8 cellular contexts compared by ENCODE assay signal in the genomic region with DNA sequence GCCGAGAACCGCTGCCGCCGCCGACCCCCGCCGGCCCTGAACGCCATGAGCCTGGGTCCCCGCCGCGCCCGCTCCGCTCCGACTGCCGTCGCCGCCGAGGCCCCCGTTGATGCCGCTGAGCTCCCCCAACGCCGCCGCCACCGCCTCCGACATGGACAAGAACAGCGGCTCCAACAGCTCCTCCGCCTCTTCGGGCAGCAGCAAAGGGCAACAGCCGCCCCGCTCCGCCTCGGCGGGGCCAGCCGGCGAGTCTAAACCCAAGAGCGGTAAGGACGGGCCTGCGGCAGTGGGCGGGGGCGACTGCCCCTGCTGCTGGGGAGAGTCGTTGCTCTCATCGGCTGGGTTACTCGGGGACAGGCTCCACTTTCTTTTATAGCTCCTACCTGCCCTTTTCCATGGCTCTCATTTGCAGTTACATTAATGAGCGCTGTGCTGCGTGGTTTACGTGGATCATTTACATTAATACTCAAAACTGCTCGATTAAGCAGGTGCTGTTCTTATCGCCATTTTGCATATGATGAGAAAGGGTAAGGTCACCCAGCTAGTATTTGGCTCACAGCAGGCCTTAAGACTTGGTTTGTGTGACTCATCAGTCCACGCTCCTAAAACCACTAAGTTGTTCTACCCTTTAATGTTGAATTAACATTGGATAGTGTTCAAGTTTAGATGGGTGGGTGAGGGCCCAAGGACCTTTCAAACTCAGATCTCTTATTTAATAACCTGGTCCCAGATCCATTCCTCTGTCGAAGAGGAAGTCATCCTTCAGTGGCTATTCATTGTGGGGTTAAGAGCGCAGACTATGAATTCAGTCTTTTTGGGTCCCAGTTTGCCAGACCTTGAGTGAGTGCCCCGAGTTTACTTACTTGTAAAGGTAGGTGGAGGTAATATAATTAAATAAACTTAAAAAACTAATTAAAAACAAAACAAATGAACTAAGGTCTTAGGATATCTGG. TPM values are rescaled to one million over a fixed set of nuclear protein-coding genes. Genes with fewer than 3 reads are reported as not detected.
DNase-seq lines count a peak whose midpoint lies in the region; ATAC-seq and TF ChIP-seq lines count a peak whose summit lies in the region.

No MANE protein-coding gene starts in this region.

- H3K4me3 ChIP-seq in SJSA1: peak overlapping the region; percentile 83
- peak overlapping the region; percentile 50 to 98 (median 92) for H3K4me3 ChIP-seq in heart right ventricle
- H3K4me3 ChIP-seq in retinal pigment epithelial cell (ENCODE audit: low read length): peak overlapping the region; percentile 96

- intact Hi-C loops in CD14-positive monocyte (cut with micrococcal nuclease): loop anchor here (5.0 kb wide), 2 partner anchors 38 to 42 kb away; partner anchors contain the start of gene DYNLL1 (in 2 of the 2)
- intact Hi-C loops in heart right ventricle (cut with DNase I): loop anchor here in 1 of 10 donors (5.0 kb wide), 1 partner anchor 38 kb away; the partner anchor contains the start of gene DYNLL1

- H3K27ac ChIP-seq in SJSA1: peak overlapping the region; percentile 52
- H3K27ac ChIP-seq in heart right ventricle: peak overlapping the region; percentile 71 to 99 (median 95)

- H3K9me3 ChIP-seq in SJSA1 (replicated peaks) (no peaks in the 10 kb centered on the region), heart right ventricle (no peaks in the 10 kb centered on the region)

- peaks cover 38% of the 10 kb centered on the region for H3K4me1 ChIP-seq in SJSA1 (replicated peaks)
- peaks cover 17 to 56% (median 47%) of the 10 kb centered on the region in 9 donors for H3K4me1 ChIP-seq in heart right ventricle

- H3K4me1 Mint-ChIP-seq in CD14-positive monocyte: peaks cover 52% of the 10 kb centered on the region

- DNase-seq in CD14-positive monocyte (ENCODE audit: low spot score) (no peak), HK-2 (ENCODE audit: unreplicated experiment) (peak; percentile 48), SJSA1 (ENCODE audit: low read depth in 1 of 2, low spot score in 2 of 2) (peak; percentile 50 to 63), heart right ventricle (peak; percentile 26 to 37), retinal pigment epithelial cell (ENCODE audit: low read depth) (peak; percentile 74), NCI-H2107 treated with DMSO at 0.1 percent for 48 hours (lab: John Stamatoyannopoulos, UW; ENCODE audit: unreplicated experiment) (no peak)
- DNase-seq in activated naive CD4-positive, alpha-beta T cell treated with anti-CD3 and anti-CD28 coated beads, Interleukin-2, amount 50 U/mL, for 72 hours (ENCODE audit: low spot score in 2 of 2): peak; percentile 61 to 66

- no peaks in the 10 kb centered on the region for H3K27me3 ChIP-seq in SJSA1 (replicated peaks)
- no peaks in the 10 kb centered on the region for H3K27me3 ChIP-seq in heart right ventricle

- peak overlapping the region; percentile 79 to 95 (median 93) for H3K27ac Mint-ChIP-seq in CD14-positive monocyte
- H3K27ac Mint-ChIP-seq in activated naive CD4-positive, alpha-beta T cell treated with anti-CD3 and anti-CD28 coated beads, Interleukin-2, amount 50 U/mL, for 72 hours: peak overlapping the region; percentile 98 to 100

- ATAC-seq in GM19395 (IDR thresholded peaks at IDR 0.05; ENCODE audit: unreplicated experiment) (peak; percentile 45), heart right ventricle (peak; percentile 13 to 55 (median 31))
- ATAC-seq in activated naive CD4-positive, alpha-beta T cell treated with anti-CD3 and anti-CD28 coated beads, Interleukin-2, amount 50 U/mL, for 72 hours: peak; percentile 68 to 86

- H3K27me3 Mint-ChIP-seq in CD14-positive monocyte (ENCODE audit: low read depth in 3 of 3): no peaks in the 10 kb centered on the region

- H3K36me3 ChIP-seq in SJSA1 (peaks cover 45% of the 10 kb centered on the region), heart right ventricle (peaks cover 0 to 27% (median 0%) of the 10 kb centered on the region in 9 donors)

- no peak for TF ChIP-seq CTCF in CD14-positive monocyte (IDR thresholded peaks at IDR 0.05)
- no peak for TF ChIP-seq CTCF in heart right ventricle (IDR thresholded peaks at IDR 0.05)
- TF ChIP-seq CTCF in retinal pigment epithelial cell (conservative IDR thresholded peaks at IDR 0.05; ENCODE audit: low read depth, low read length): no peak

- peak overlapping the region; percentile 90 to 93 for H3K4me3 Mint-ChIP-seq in CD14-positive monocyte

- no peaks in the 10 kb centered on the region for H3K9me3 Mint-ChIP-seq in CD14-positive monocyte
- H3K9me3 Mint-ChIP-seq in activated naive CD4-positive, alpha-beta T cell treated with anti-CD3 and anti-CD28 coated beads, Interleukin-2, amount 50 U/mL, for 72 hours: no peaks in the 10 kb centered on the region

- 1 to 2% methylated on average over 52 of the region's 52 CpGs for WGBS in heart right ventricle, 2 donors

- peaks cover 6 to 22% of the 10 kb centered on the region in 2 donors for H3K36me3 Mint-ChIP-seq in CD14-positive monocyte
- peaks cover 21 to 41% of the 10 kb centered on the region in 2 donors for H3K36me3 Mint-ChIP-seq in activated naive CD4-positive, alpha-beta T cell treated with anti-CD3 and anti-CD28 coated beads, Interleukin-2, amount 50 U/mL, for 72 hours

RNA-seq across cellular contexts. Expression of gene RNF10, which starts 0.8 kb away (rescaled TPM):
- polyA plus RNA-seq in CD14-positive monocyte (100 to 1,000 TPM in 1 of 2 donors, 10 to 100 TPM in 1; 62.4 to 106 TPM), heart right ventricle (100 to 1,000 TPM; 218 to 778 TPM)
- total RNA-seq in SJSA1 (2014; rRNA removed; shearing (Covaris generic)): 45.3 and 54.7 TPM in 2 replicates
- total RNA-seq in activated naive CD4-positive, alpha-beta T cell treated with anti-CD3 and anti-CD28 coated beads, Interleukin-2, amount 50 U/mL, for 72 hours: 100 to 1,000 TPM; 182 to 196 TPM
- total RNA-seq in heart right ventricle: 100 to 1,000 TPM; 228 to 359 (median 271) TPM

RNA-seq across cellular contexts. Expression of gene COQ5, which starts 6.0 kb away (rescaled TPM):
- polyA plus RNA-seq in CD14-positive monocyte (10 to 100 TPM; 30.6 to 38.9 TPM), heart right ventricle (10 to 100 TPM; 32.5 to 64.5 TPM)
- 42.3 and 47.8 TPM in 2 replicates for total RNA-seq in SJSA1 (2014; rRNA removed; shearing (Covaris generic))
- total RNA-seq in activated naive CD4-positive, alpha-beta T cell treated with anti-CD3 and anti-CD28 coated beads, Interleukin-2, amount 50 U/mL, for 72 hours: 10 to 100 TPM in 1 of 2 donors, 1 to 10 TPM in 1; 9.7 to 37.8 TPM
- 10 to 100 TPM; 32.0 to 56.0 (median 43.6) TPM for total RNA-seq in heart right ventricle

RNA-seq across cellular contexts. Expression of gene DYNLL1, which starts 39.1 kb away (rescaled TPM):
- 100 to 1,000 TPM; 486 to 504 TPM for polyA plus RNA-seq in CD14-positive monocyte
- total RNA-seq in SJSA1 (2014; rRNA removed; shearing (Covaris generic)): 251 and 497 TPM in 2 replicates
- total RNA-seq in activated naive CD4-positive, alpha-beta T cell treated with anti-CD3 and anti-CD28 coated beads, Interleukin-2, amount 50 U/mL, for 72 hours: 100 to 1,000 TPM in 1 of 2 donors, 10 to 100 TPM in 1; 49.5 to 157 TPM
- 100 to 1,000 TPM in 9 of 10 donors, 10 to 100 TPM in 1; 94.0 to 227 (median 120) TPM for total RNA-seq in heart right ventricle
- 100 to 1,000 TPM; 136 to 352 TPM for polyA plus RNA-seq in heart right ventricle

RNA-seq across cellular contexts. Expression of gene POP5, which starts 46.2 kb away (rescaled TPM):
- 10 to 100 TPM; 57.2 to 61.2 TPM for polyA plus RNA-seq in CD14-positive monocyte
- total RNA-seq in SJSA1 (2014; rRNA removed; shearing (Covaris generic)): 44.8 and 49.7 TPM in 2 replicates
- 10 to 100 TPM; 34.7 to 51.5 TPM for total RNA-seq in activated naive CD4-positive, alpha-beta T cell treated with anti-CD3 and anti-CD28 coated beads, Interleukin-2, amount 50 U/mL, for 72 hours
- total RNA-seq in heart right ventricle: 10 to 100 TPM; 21.1 to 49.9 (median 36.9) TPM
- polyA plus RNA-seq in heart right ventricle: 10 to 100 TPM; 31.7 to 59.6 TPM

Comparison
In these comparisons a context has a peak if more than half of its experiments do, and no peak if none do; other contexts are left out.
1. DNase-seq: peak in HK-2 (single experiment), SJSA1 (2 of 2), activated naive CD4-positive, alpha-beta T cell treated with anti-CD3 and anti-CD28 coated beads, Interleukin-2, amount 50 U/mL, for 72 hours (2 of 2), heart right ventricle (2 of 2) and retinal pigment epithelial cell (single experiment); none in CD14-positive monocyte (single experiment) and NCI-H2107 treated with DMSO at 0.1 percent for 48 hours (single experiment).
2. Peak in every context shown above with its lines, with median percentiles within 50 percentile points of each other: ATAC-seq and H3K4me3 ChIP-seq.